26 cellular contexts compared by ENCODE assay signal in the genomic region with DNA sequence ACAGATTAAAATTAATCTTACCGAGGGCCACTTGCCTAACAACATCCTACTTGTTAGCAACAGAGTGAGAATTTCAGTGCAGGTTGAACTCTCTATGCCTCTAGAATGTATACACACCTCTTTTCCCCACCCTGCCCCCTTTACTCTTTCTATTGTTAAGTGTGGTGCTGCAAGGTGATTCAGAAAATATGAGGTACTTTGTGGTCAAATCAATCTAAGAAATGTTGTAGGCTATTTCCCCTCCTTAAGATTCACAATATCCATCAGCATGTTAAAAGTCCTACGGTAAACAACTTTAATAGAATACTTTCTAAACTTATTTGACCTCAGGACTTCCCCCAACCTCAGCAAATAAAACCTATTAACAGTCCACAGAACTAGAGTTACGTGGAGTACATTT.
"Had no signal": no experiment of that assay in that cellular context is flagged by ENCODE, and none has a peak within 500 bp of the region (broad histone marks: within the 10 kb centered on the region; RNA-seq: fewer than 3 reads in every experiment).

No MANE protein-coding gene starts in this region.

- H3K27me3 ChIP-seq: suprapubic skin, testis, thyroid gland, tibial artery, tibial nerve, transverse colon, upper lobe of left lung, upper lobe of right lung, uterus, vagina had no signal

- H3K27ac ChIP-seq: stomach, suprapubic skin, testis, thoracic aorta, thyroid gland, tibial artery, tibial nerve, transverse colon, upper lobe of left lung, upper lobe of right lung, uterus, vagina had no signal

- H3K9me3 ChIP-seq: stomach, suprapubic skin, testis, thoracic aorta, thyroid gland, tibial artery, tibial nerve, transverse colon, upper lobe of left lung, upper lobe of right lung, uterus, vagina had no signal

- DNase-seq: stimulated activated CD4-positive, alpha-beta T cell treated with anti-CD3 and anti-CD28 coated beads, Interleukin-2, amount 100 ng/mL, for 48 hours; stimulated activated CD4-positive, alpha-beta T cell treated with anti-CD3 and anti-CD28 coated beads, Interleukin-4, amount 100 ng/mL, for 1 hour; stimulated activated CD4-positive, alpha-beta T cell treated with anti-CD3 and anti-CD28 coated beads, Interleukin-4, amount 100 ng/mL, for 24 hours; stimulated activated CD4-positive, alpha-beta T cell treated with anti-CD3 and anti-CD28 coated beads, Interleukin-4, amount 100 ng/mL, for 4 hours; stimulated activated CD8-positive, alpha-beta memory T cell treated with anti-CD3 and anti-CD28 coated beads, Interleukin-4, amount 100 ng/mL, for 48 hours; stimulated activated naive B cell treated with anti-CD40 and anti-IgM and Interleukin-4, amounts not matched to agents 10 μg/mL and 1 μg/mL and 100 μg/mL, for 72 hours; stimulated activated naive CD4-positive, alpha-beta T cell; stimulated activated naive CD4-positive, alpha-beta T cell treated with Interleukin-2 at 50 U/mL for 16 hours; stimulated activated naive CD8-positive, alpha-beta T cell treated with anti-CD3 and anti-CD28 coated beads, Interleukin-15, amount 100 ng/mL, for 72 hours; stimulated activated naive CD8-positive, alpha-beta T cell treated with anti-CD3 and anti-CD28 coated beads, Interleukin-15, Interleukin-2, amounts not matched to agents 100 U/mL and 50 U/mL, for 24 hours; stomach; substantia nigra; testis; thyroid gland; tibial artery; transverse colon; trophoblast cell; upper lobe of left lung; upper lobe of right lung; uterus had no signal

- H3K4me3 ChIP-seq: stomach, suprapubic skin, testis, thoracic aorta, thyroid gland, tibial artery, tibial nerve, transverse colon, upper lobe of left lung, upper lobe of right lung, uterus, vagina had no signal

- ATAC-seq: stimulated activated effector memory CD8-positive, alpha-beta T cell treated with anti-CD3 and anti-CD28 coated beads, Interleukin-12 subunit alpha, Interleukin-12 subunit beta, amount 100 ng/mL, for 72 hours; stimulated activated memory B cell treated with anti-CD40 and anti-IgM and Interleukin-4, amounts not matched to agents 10 μg/mL and 1 μg/mL and 100 μg/mL, for 72 hours; stimulated activated naive B cell treated with anti-CD40 and anti-IgM and Interleukin-4, amounts not matched to agents 10 μg/mL and 1 μg/mL and 100 μg/mL, for 72 hours; stimulated activated naive CD8-positive, alpha-beta T cell treated with anti-CD3 and anti-CD28 coated beads, Interleukin-15, amount 100 ng/mL, for 72 hours; stimulated activated naive CD8-positive, alpha-beta T cell treated with anti-CD3 and anti-CD28 coated beads, Interleukin-15, Interleukin-2, amounts not matched to agents 100 U/mL and 50 U/mL, for 24 hours; upper lobe of right lung had no signal

- H3K36me3 ChIP-seq: stomach, suprapubic skin, thoracic aorta, thyroid gland, tibial artery, tibial nerve, transverse colon, upper lobe of left lung, upper lobe of right lung, uterus, vagina had no signal

- H3K4me1 ChIP-seq: stomach, suprapubic skin, testis, thyroid gland, tibial artery, tibial nerve, transverse colon, upper lobe of left lung, upper lobe of right lung, uterus, vagina had no signal
